In the genomic region with DNA sequence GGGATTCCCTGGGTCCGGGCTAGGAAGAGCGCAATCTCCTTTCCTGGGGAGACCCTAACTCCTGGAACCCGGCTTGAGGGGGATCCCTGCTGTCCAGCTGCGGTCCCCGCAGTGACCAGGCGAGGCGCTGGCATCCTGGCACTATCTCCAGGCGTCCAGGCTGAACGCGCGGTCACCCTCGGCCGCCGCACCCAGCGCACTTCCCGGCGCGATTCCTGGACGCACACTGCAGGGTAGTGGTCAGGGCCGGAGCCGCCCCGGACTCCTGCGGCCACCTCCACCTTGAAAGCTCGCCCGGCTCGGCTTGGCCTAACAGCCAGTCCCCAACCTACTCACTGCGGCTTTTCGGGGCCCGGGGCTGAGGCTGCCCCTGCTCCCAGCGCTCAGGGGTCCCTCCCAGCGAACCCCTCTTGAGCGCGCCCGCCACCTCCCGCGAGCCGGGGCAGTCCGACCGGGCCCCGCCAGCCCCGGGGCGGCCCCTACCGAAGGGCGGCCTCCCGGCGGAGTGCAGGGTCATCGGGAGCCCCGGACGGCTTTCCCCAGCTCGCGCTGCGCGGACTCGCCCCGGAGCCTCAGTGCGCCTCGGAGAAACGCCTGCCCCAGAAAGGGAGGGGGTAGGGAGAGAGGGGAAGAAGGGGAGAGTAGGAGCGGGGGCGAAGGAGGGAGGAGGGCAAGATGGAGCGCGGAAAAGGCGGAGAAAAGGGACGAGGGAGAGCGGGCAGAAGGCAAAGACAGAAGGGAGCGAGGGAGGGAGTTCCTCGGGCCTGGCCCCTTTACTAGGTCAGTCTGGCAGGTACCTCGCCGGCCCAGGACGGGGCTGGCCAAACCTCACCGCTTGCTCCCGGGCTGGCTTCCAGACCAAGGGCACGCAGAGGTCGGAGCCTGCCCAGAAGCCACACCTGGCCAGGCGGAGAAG, we compare ENCODE assay signal across 1 cellular context.
TF ChIP-seq lines count a peak whose summit lies in the region.

No MANE protein-coding gene starts in this region.

TF ChIP-seq in HepG2, 621 proteins besides CTCF, POLR2A, EP300 and RAD21 (continued from another document and continues in another):
- 0 out of 2 replicates have a peak, but pooled peaks have one; percentile 25 for TF ChIP-seq ZBTB3 (CRISPR knock-in tag; IDR thresholded peaks at IDR 0.05; ENCODE audit: borderline replicate concordance, low read depth)
- TF ChIP-seq, protein P1, sequence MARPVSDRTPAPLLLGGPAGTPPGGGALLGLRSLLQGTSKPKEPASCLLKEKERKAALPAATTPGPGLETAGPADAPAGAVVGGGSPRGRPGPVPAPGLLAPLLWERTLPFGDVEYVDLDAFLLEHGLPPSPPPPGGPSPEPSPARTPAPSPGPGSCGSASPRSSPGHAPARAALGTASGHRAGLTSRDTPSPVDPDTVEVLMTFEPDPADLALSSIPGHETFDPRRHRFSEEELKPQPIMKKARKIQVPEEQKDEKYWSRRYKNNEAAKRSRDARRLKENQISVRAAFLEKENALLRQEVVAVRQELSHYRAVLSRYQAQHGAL (CRISPR knock-in tag; IDR thresholded peaks at IDR 0.05; ENCODE audit: not compliant biosample characterization): no peak
- TF ChIP-seq, protein P2, sequence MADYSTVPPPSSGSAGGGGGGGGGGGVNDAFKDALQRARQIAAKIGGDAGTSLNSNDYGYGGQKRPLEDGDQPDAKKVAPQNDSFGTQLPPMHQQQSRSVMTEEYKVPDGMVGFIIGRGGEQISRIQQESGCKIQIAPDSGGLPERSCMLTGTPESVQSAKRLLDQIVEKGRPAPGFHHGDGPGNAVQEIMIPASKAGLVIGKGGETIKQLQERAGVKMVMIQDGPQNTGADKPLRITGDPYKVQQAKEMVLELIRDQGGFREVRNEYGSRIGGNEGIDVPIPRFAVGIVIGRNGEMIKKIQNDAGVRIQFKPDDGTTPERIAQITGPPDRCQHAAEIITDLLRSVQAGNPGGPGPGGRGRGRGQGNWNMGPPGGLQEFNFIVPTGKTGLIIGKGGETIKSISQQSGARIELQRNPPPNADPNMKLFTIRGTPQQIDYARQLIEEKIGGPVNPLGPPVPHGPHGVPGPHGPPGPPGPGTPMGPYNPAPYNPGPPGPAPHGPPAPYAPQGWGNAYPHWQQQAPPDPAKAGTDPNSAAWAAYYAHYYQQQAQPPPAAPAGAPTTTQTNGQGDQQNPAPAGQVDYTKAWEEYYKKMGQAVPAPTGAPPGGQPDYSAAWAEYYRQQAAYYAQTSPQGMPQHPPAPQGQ (CRISPR knock-in tag; IDR thresholded peaks at IDR 0.05; ENCODE audit: borderline replicate concordance): no peak; the same call in 1 of the 2 replicates
- TF ChIP-seq ZFP37 (CRISPR knock-in tag; IDR thresholded peaks at IDR 0.05; ENCODE audit: borderline replicate concordance): no peak
- TF ChIP-seq, protein P3, sequence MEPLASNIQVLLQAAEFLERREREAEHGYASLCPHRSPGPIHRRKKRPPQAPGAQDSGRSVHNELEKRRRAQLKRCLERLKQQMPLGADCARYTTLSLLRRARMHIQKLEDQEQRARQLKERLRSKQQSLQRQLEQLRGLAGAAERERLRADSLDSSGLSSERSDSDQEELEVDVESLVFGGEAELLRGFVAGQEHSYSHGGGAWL (CRISPR knock-in tag; IDR thresholded peaks at IDR 0.05): 0 out of 2 replicates have a peak, but pooled peaks have one; percentile 18
- no peak for TF ChIP-seq TBX3 (IDR thresholded peaks at IDR 0.05; ENCODE audit: borderline replicate concordance)
- no peak for TF ChIP-seq SMAD3 (CRISPR knock-in tag; IDR thresholded peaks at IDR 0.05)
- peak; percentile 48; the same call in 1 of the 2 replicates for TF ChIP-seq BCL6 (CRISPR knock-in tag; IDR thresholded peaks at IDR 0.05)
- TF ChIP-seq ZNF317 (CRISPR knock-in tag; IDR thresholded peaks at IDR 0.05): no peak
- TF ChIP-seq ZNF121 (CRISPR knock-in tag; IDR thresholded peaks at IDR 0.05): peak; percentile 23; the same call in 1 of the 2 replicates
- TF ChIP-seq SRSF9 (IDR thresholded peaks at IDR 0.05; ENCODE audit: borderline replicate concordance, insufficient read depth, low read depth, low read length, poor library complexity, severe bottlenecking): no peak
- peak; percentile 69; the same call in 1 of the 2 replicates for TF ChIP-seq ZNF614 (CRISPR knock-in tag; IDR thresholded peaks at IDR 0.05; ENCODE audit: borderline replicate concordance)
- no peak for TF ChIP-seq ZNF180 (CRISPR knock-in tag; IDR thresholded peaks at IDR 0.05; ENCODE audit: borderline replicate concordance, low read depth)
- TF ChIP-seq ZNF263 (CRISPR knock-in tag; IDR thresholded peaks at IDR 0.05): no peak
- no peak; the same call in 1 of the 2 replicates for TF ChIP-seq TOE1 (CRISPR knock-in tag; IDR thresholded peaks at IDR 0.05)
- peak; percentile 41; the same call in 1 of the 2 replicates for TF ChIP-seq MED1 (CRISPR knock-in tag; IDR thresholded peaks at IDR 0.05)
- TF ChIP-seq, protein P4, sequence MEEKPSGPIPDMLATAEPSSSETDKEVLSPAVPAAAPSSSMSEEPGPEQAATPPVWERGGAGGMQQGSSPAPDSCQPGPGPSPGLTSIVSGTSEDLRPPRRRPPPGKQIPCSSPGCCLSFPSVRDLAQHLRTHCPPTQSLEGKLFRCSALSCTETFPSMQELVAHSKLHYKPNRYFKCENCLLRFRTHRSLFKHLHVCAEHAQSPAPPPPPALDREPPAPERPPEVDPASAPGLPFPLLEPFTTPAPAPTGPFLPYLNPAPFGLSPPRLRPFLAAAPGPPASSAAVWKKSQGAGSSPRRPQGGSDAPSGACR (CRISPR knock-in tag; IDR thresholded peaks at IDR 0.05): no peak
- TF ChIP-seq, protein P5, sequence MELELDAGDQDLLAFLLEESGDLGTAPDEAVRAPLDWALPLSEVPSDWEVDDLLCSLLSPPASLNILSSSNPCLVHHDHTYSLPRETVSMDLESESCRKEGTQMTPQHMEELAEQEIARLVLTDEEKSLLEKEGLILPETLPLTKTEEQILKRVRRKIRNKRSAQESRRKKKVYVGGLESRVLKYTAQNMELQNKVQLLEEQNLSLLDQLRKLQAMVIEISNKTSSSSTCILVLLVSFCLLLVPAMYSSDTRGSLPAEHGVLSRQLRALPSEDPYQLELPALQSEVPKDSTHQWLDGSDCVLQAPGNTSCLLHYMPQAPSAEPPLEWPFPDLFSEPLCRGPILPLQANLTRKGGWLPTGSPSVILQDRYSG (CRISPR knock-in tag; IDR thresholded peaks at IDR 0.05): no peak
- TF ChIP-seq ZNF546 (CRISPR knock-in tag; conservative IDR thresholded peaks at IDR 0.05): no peak
- TF ChIP-seq, protein P6, sequence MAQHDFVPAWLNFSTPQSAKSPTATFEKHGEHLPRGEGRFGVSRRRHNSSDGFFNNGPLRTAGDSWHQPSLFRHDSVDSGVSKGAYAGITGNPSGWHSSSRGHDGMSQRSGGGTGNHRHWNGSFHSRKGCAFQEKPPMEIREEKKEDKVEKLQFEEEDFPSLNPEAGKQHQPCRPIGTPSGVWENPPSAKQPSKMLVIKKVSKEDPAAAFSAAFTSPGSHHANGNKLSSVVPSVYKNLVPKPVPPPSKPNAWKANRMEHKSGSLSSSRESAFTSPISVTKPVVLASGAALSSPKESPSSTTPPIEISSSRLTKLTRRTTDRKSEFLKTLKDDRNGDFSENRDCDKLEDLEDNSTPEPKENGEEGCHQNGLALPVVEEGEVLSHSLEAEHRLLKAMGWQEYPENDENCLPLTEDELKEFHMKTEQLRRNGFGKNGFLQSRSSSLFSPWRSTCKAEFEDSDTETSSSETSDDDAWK (CRISPR knock-in tag; IDR thresholded peaks at IDR 0.05): no peak
- TF ChIP-seq, protein P7, sequence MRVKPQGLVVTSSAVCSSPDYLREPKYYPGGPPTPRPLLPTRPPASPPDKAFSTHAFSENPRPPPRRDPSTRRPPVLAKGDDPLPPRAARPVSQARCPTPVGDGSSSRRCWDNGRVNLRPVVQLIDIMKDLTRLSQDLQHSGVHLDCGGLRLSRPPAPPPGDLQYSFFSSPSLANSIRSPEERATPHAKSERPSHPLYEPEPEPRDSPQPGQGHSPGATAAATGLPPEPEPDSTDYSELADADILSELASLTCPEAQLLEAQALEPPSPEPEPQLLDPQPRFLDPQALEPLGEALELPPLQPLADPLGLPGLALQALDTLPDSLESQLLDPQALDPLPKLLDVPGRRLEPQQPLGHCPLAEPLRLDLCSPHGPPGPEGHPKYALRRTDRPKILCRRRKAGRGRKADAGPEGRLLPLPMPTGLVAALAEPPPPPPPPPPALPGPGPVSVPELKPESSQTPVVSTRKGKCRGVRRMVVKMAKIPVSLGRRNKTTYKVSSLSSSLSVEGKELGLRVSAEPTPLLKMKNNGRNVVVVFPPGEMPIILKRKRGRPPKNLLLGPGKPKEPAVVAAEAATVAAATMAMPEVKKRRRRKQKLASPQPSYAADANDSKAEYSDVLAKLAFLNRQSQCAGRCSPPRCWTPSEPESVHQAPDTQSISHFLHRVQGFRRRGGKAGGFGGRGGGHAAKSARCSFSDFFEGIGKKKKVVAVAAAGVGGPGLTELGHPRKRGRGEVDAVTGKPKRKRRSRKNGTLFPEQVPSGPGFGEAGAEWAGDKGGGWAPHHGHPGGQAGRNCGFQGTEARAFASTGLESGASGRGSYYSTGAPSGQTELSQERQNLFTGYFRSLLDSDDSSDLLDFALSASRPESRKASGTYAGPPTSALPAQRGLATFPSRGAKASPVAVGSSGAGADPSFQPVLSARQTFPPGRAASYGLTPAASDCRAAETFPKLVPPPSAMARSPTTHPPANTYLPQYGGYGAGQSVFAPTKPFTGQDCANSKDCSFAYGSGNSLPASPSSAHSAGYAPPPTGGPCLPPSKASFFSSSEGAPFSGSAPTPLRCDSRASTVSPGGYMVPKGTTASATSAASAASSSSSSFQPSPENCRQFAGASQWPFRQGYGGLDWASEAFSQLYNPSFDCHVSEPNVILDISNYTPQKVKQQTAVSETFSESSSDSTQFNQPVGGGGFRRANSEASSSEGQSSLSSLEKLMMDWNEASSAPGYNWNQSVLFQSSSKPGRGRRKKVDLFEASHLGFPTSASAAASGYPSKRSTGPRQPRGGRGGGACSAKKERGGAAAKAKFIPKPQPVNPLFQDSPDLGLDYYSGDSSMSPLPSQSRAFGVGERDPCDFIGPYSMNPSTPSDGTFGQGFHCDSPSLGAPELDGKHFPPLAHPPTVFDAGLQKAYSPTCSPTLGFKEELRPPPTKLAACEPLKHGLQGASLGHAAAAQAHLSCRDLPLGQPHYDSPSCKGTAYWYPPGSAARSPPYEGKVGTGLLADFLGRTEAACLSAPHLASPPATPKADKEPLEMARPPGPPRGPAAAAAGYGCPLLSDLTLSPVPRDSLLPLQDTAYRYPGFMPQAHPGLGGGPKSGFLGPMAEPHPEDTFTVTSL (CRISPR knock-in tag; IDR thresholded peaks at IDR 0.05; ENCODE audit: borderline replicate concordance): no peak
- TF ChIP-seq BRCA1 (CRISPR knock-in tag; IDR thresholded peaks at IDR 0.05): peak; percentile 22; the same call in 1 of the 2 replicates
- no peak for TF ChIP-seq TCF12 (IDR thresholded peaks at IDR 0.05)
- TF ChIP-seq TCF12 (CRISPR knock-in tag; IDR thresholded peaks at IDR 0.05): peak; percentile 13; the same call in 1 of the 2 replicates
- TF ChIP-seq, protein P8, sequence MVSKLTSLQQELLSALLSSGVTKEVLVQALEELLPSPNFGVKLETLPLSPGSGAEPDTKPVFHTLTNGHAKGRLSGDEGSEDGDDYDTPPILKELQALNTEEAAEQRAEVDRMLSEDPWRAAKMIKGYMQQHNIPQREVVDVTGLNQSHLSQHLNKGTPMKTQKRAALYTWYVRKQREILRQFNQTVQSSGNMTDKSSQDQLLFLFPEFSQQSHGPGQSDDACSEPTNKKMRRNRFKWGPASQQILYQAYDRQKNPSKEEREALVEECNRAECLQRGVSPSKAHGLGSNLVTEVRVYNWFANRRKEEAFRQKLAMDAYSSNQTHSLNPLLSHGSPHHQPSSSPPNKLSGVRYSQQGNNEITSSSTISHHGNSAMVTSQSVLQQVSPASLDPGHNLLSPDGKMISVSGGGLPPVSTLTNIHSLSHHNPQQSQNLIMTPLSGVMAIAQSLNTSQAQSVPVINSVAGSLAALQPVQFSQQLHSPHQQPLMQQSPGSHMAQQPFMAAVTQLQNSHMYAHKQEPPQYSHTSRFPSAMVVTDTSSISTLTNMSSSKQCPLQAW (CRISPR knock-in tag; IDR thresholded peaks at IDR 0.05): no peak
- 0 out of 2 replicates have a peak, but pooled peaks have one; percentile 10 for TF ChIP-seq ZBTB8A (CRISPR knock-in tag; IDR thresholded peaks at IDR 0.05; ENCODE audit: borderline replicate concordance, low read depth)
- peak; percentile 3; the same call in 1 of the 2 replicates for TF ChIP-seq HNF4G (IDR thresholded peaks at IDR 0.05; ENCODE audit: borderline replicate concordance, low read depth, low read length)
- no peak for TF ChIP-seq HNF4G (CRISPR knock-in tag; IDR thresholded peaks at IDR 0.05; ENCODE audit: borderline replicate concordance, low read depth)
- no peak for TF ChIP-seq NR1H2 (CRISPR knock-in tag; IDR thresholded peaks at IDR 0.05; ENCODE audit: borderline replicate concordance, low read depth)
- TF ChIP-seq ARNT2 (CRISPR knock-in tag; IDR thresholded peaks at IDR 0.05; ENCODE audit: low read depth): 0 out of 2 replicates have a peak, but pooled peaks have one; percentile 30
- peak; percentile 18; the same call in 1 of the 2 replicates for TF ChIP-seq FOXK1 (CRISPR knock-in tag; IDR thresholded peaks at IDR 0.05; ENCODE audit: borderline replicate concordance, low read depth)
- TF ChIP-seq SAP130 (CRISPR knock-in tag; IDR thresholded peaks at IDR 0.05; ENCODE audit: low read depth): peak; percentile 27; the same call in 1 of the 2 replicates
- peak; percentile 79; the same call in 1 of the 2 replicates for TF ChIP-seq ZSCAN30 (CRISPR knock-in tag; IDR thresholded peaks at IDR 0.05)
- peak; percentile 99 for TF ChIP-seq HNRNPK (IDR thresholded peaks at IDR 0.05; ENCODE audit: low read depth, low read length, poor library complexity, severe bottlenecking)
- TF ChIP-seq KLF12 (CRISPR knock-in tag; IDR thresholded peaks at IDR 0.05; ENCODE audit: borderline replicate concordance): peak; percentile 42; the same call in 1 of the 2 replicates
- TF ChIP-seq ZNF556 (CRISPR knock-in tag; IDR thresholded peaks at IDR 0.05; ENCODE audit: borderline replicate concordance): no peak
- TF ChIP-seq, protein P9, sequence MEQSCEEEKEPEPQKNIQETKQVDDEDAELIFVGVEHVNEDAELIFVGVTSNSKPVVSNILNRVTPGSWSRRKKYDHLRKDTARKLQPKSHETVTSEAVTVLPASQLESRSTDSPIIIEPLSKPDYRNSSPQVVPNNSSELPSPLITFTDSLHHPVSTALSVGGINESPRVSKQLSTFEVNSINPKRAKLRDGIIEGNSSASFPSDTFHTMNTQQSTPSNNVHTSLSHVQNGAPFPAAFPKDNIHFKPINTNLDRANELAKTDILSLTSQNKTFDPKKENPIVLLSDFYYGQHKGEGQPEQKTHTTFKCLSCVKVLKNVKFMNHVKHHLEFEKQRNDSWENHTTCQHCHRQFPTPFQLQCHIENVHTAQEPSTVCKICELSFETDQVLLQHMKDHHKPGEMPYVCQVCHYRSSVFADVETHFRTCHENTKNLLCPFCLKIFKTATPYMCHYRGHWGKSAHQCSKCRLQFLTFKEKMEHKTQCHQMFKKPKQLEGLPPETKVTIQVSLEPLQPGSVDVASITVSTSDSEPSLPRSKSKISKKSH (CRISPR knock-in tag; IDR thresholded peaks at IDR 0.05; ENCODE audit: borderline replicate concordance): peak; percentile 72
- TF ChIP-seq ZNF850 (CRISPR knock-in tag; conservative IDR thresholded peaks at IDR 0.05): 0 out of 2 replicates have a peak, but pooled peaks have one; percentile 0
- TF ChIP-seq RELA (CRISPR knock-in tag; IDR thresholded peaks at IDR 0.05): no peak
- no peak for TF ChIP-seq RORA (CRISPR knock-in tag; IDR thresholded peaks at IDR 0.05)
- TF ChIP-seq DR1 (CRISPR knock-in tag; IDR thresholded peaks at IDR 0.05): peak; percentile 35; the same call in 1 of the 2 replicates
- TF ChIP-seq ZNF44 (CRISPR knock-in tag; IDR thresholded peaks at IDR 0.05): 0 out of 2 replicates have a peak, but pooled peaks have one; percentile 53
- no peak for TF ChIP-seq EHMT2 (IDR thresholded peaks at IDR 0.05; ENCODE audit: borderline replicate concordance, low read depth, low read length)
